Comparison of ENCODE assay signal across 11 cellular contexts in genomic region chr1:94383966-94384408, GRCh38. TPM values are rescaled to one million over a fixed set of nuclear protein-coding genes. Genes with fewer than 3 reads are reported as not detected.
A peak's percentile ranks its signal among the peaks of the same experiment; 100 is the strongest.
DNase-seq lines count a peak whose midpoint lies in the region; ATAC-seq and TF ChIP-seq lines count a peak whose summit lies in the region.
"Had no signal": no experiment of that assay in that cellular context is flagged by ENCODE, and none has a peak within 500 bp of the region (broad histone marks: within the 10 kb centered on the region; RNA-seq: fewer than 3 reads in every experiment).

No MANE protein-coding gene starts in this region.

- in situ Hi-C loops in KBM-7 (cut with MboI; ENCODE audit: low pct_unique_long_range_greater_than_20kb, low sequenced_read_pairs) = no loop called here

- CTCF ChIA-PET in CD8-positive, alpha-beta T cell (lab: Charles Lee) = no interaction called here

- TF ChIP-seq POLR2A in gastroesophageal sphincter (IDR thresholded peaks at IDR 0.05) = no peak

- H3K36me3 ChIP-seq in CD8-positive, alpha-beta T cell (ENCODE audit: insufficient read depth, low read length) = no peaks in the 10 kb centered on the region
- H3K36me3 ChIP-seq in left lung = no peaks in the 10 kb centered on the region
- no peaks in the 10 kb centered on the region for H3K36me3 ChIP-seq in gastroesophageal sphincter
- H3K36me3 ChIP-seq: heart right ventricle had no signal

- POLR2A ChIA-PET in CD8-positive, alpha-beta T cell (lab: Charles Lee) = no interaction called here

- H3K9me3 ChIP-seq in CD8-positive, alpha-beta T cell (ENCODE audit: low read length) = no peaks in the 10 kb centered on the region
- H3K9me3 ChIP-seq in left lung (no peaks in the 10 kb centered on the region), gastroesophageal sphincter (no peaks in the 10 kb centered on the region)

- peaks cover 9% of the 10 kb centered on the region for H3K4me1 ChIP-seq in CD8-positive, alpha-beta T cell (ENCODE audit: insufficient read depth, low read length)
- H3K4me1 ChIP-seq in left lung (peaks cover 0 to 13% of the 10 kb centered on the region in 2 donors), gastroesophageal sphincter (no peaks in the 10 kb centered on the region)

- WGBS in gastroesophageal sphincter (ENCODE audit: low coverage in 1 of 2), 2 donors = 44 to 72% methylated on average over 4 of the region's 4 CpGs

- H3K4me1 Mint-ChIP-seq in CD8-positive, alpha-beta T cell (ENCODE audit: low read depth) = peaks cover 21% of the 10 kb centered on the region

- TF ChIP-seq CTCF in CD8-positive, alpha-beta T cell (IDR thresholded peaks at IDR 0.05) = no peak
- TF ChIP-seq CTCF in GM20000 (IDR thresholded peaks at IDR 0.05; ENCODE audit: extremely low read depth, missing control alignments) = no peak
- no peak for TF ChIP-seq CTCF in left lung (IDR thresholded peaks at IDR 0.05)
- no peak for TF ChIP-seq CTCF in gastroesophageal sphincter (IDR thresholded peaks at IDR 0.05)

- intact Hi-C loops in CD8-positive, alpha-beta T cell (cut with DNase I, micrococcal nuclease) = no loop called here
- intact Hi-C loops in left lung (cut with DNase I) = no loop called here

- H3K27ac Mint-ChIP-seq in CD8-positive, alpha-beta T cell = peak overlapping the region; percentile 14

- H3K4me3 Mint-ChIP-seq in CD8-positive, alpha-beta T cell = no peak overlapping the region

- H3K27ac ChIP-seq in CD8-positive, alpha-beta T cell (ENCODE audit: low read depth, low read length) = no peak overlapping the region
- H3K27ac ChIP-seq in left lung (peak overlapping the region; percentile 55 to 62), gastroesophageal sphincter (no peak overlapping the region)
- H3K27ac ChIP-seq: heart right ventricle, HL-60 had no signal

- no peak for DNase-seq in CD8-positive, alpha-beta T cell
- DNase-seq in GM20000 (ENCODE audit: low spot score) = peak; percentile 14
- DNase-seq in SW480 (ENCODE audit: low spot score) = peak; percentile 81
- DNase-seq in left lung = no peak
- DNase-seq in KBM-7 = no peak
- DNase-seq in DMS 273 treated with DMSO at 0.1 percent for 48 hours (lab: John Stamatoyannopoulos, UW) = no peak
- DNase-seq: heart right ventricle; NK-92 treated with Interleukin-12 subunit alpha and Interleukin-12 subunit beta, amount 100 ng/mL, for 24 hours had no signal

- peaks cover 4% of the 10 kb centered on the region for H3K9me3 Mint-ChIP-seq in CD8-positive, alpha-beta T cell

- no peak for TF ChIP-seq EP300 in gastroesophageal sphincter (IDR thresholded peaks at IDR 0.05)

- no peaks in the 10 kb centered on the region for H3K36me3 Mint-ChIP-seq in CD8-positive, alpha-beta T cell

- H3K27me3 Mint-ChIP-seq in CD8-positive, alpha-beta T cell (ENCODE audit: low read depth) = peaks cover 5% of the 10 kb centered on the region

- H3K27me3 ChIP-seq in CD8-positive, alpha-beta T cell (ENCODE audit: insufficient read depth, low read length) = no peaks in the 10 kb centered on the region
- H3K27me3 ChIP-seq in left lung (no peaks in the 10 kb centered on the region), gastroesophageal sphincter (no peaks in the 10 kb centered on the region)
- H3K27me3 ChIP-seq: heart right ventricle had no signal

- no peak for ATAC-seq in CD8-positive, alpha-beta T cell
- ATAC-seq in left lung = peak; percentile 60
- ATAC-seq in GM19328 (IDR thresholded peaks at IDR 0.05; ENCODE audit: unreplicated experiment) = no peak
- no peak for ATAC-seq in gastroesophageal sphincter

- no peak overlapping the region for H3K4me3 ChIP-seq in CD8-positive, alpha-beta T cell (ENCODE audit: low read depth, low read length)
- H3K4me3 ChIP-seq in left lung (no peak overlapping the region), gastroesophageal sphincter (no peak overlapping the region)
- H3K4me3 ChIP-seq: heart right ventricle had no signal

RNA-seq across cellular contexts. Expression of gene ABCD3, which starts 34.2 kb away (rescaled TPM):
- 10 to 100 TPM; 17.9 to 18.1 TPM for total RNA-seq in CD8-positive, alpha-beta T cell
- total RNA-seq in left lung (10 to 100 TPM; 58.7 to 66.1 TPM), gastroesophageal sphincter (10 to 100 TPM; 26.8 to 60.2 (median 33.8) TPM)

Comparison
In these comparisons a context has a peak if more than half of its experiments do, and no peak if none do; other contexts are left out.
1. DNase-seq: peak in GM20000 (single experiment) and SW480 (single experiment); none in CD8-positive, alpha-beta T cell (0 of 7), left lung (0 of 2), KBM-7 (single experiment) and DMS 273 treated with DMSO at 0.1 percent for 48 hours (single experiment).
2. H3K27ac ChIP-seq: peak in left lung (2 of 2); none in CD8-positive, alpha-beta T cell (single experiment) and gastroesophageal sphincter (0 of 4).